8 cellular contexts compared by ENCODE assay signal in genomic region chr4:145097821-145098674, GRCh38. TPM values are rescaled to one million over a fixed set of nuclear protein-coding genes. Genes with fewer than 3 reads are reported as not detected.
DNase-seq lines count a peak whose midpoint lies in the region; ATAC-seq and TF ChIP-seq lines count a peak whose summit lies in the region.

TSS of gene ABCE1 (plus strand) at chr4:145098311. CDS start at chr4:145104413, 6,102 bp downstream.
TSS of gene ANAPC10 (minus strand) at chr4:145098196. CDS start at chr4:145096099, 2,097 bp downstream.

- peak; percentile 78 for ATAC-seq in GM18502 (IDR thresholded peaks at IDR 0.05; ENCODE audit: poor library complexity, unreplicated experiment)
- ATAC-seq in HG02970 (IDR thresholded peaks at IDR 0.05; ENCODE audit: low FRiP score, unreplicated experiment) = peak; percentile 83

- H3K36me3 ChIP-seq in right atrium auricular region (peaks cover 22% of the 10 kb centered on the region), uterus (no peaks in the 10 kb centered on the region)

- peak; percentile 72 for DNase-seq in NCI-H187 treated with DMSO at 0.1 percent for 48 hours (lab: John Stamatoyannopoulos, UW)
- DNase-seq in anterior cingulate cortex (lab: John Stamatoyannopoulos, UW) = peak; percentile 52 to 95 (median 88)
- peak; percentile 96 for DNase-seq in right atrium auricular region (ENCODE audit: low spot score)
- DNase-seq in pulmonary artery endothelial cell (ENCODE audit: low read depth, low spot score) = peak; percentile 96
- DNase-seq in uterus = peak; percentile 92 to 96

- intact Hi-C loops in T-helper 2 cell treated with Interferon-gamma antibody and Interleukin-4, amounts not matched to agents 100 ng/mL and 5 ng/mL, for 36 hours (cut with micrococcal nuclease) = loop anchor here (1.0 to 5.0 kb wide), 7 partner anchors 17 to 1585 kb away; partner anchors contain the start of genes MMAA, OTUD4, SMARCA5 and ZNF827
- intact Hi-C loops in uterus (cut with DNase I; ENCODE audit: low total_unique reads) = no loop called here

- TF ChIP-seq CTCF in right atrium auricular region (IDR thresholded peaks at IDR 0.05) = peak in 1 of 2 donors; percentile 58
- TF ChIP-seq CTCF in uterus (IDR thresholded peaks at IDR 0.05) = peak in 3 of 4 experiments; percentile 14 to 28 (median 14)

- H3K4me3 ChIP-seq in right atrium auricular region (peak within 1 kb of the TSS; percentile 58 to 73), uterus (peak within 1 kb of the TSS; percentile 72 to 85)

- TF ChIP-seq POLR2A in uterus (IDR thresholded peaks at IDR 0.05) = peak in 1 of 2 donors; percentile 61

- H3K27me3 ChIP-seq in right atrium auricular region (no peaks in the 10 kb centered on the region), uterus (no peaks in the 10 kb centered on the region)

- H3K9me3 ChIP-seq in right atrium auricular region (peaks cover 0 to 9% of the 10 kb centered on the region in 2 donors), uterus (no peaks in the 10 kb centered on the region)

- H3K4me1 ChIP-seq in right atrium auricular region = peaks cover 0 to 24% of the 10 kb centered on the region in 2 donors
- H3K4me1 ChIP-seq in uterus = peaks cover 5 to 7% of the 10 kb centered on the region in 2 donors

- H3K27ac ChIP-seq in right atrium auricular region (peak within 1 kb of the TSS; percentile 88 to 89), uterus (peak within 1 kb of the TSS; percentile 84 to 93)

RNA-seq across cellular contexts. Expression of gene ABCE1, which starts in this region (rescaled TPM):
- 95.9 and 96.9 TPM in 2 replicates for total RNA-seq in T-helper 2 cell treated with Interferon-gamma antibody and Interleukin-4, amounts not matched to agents 100 ng/mL and 5 ng/mL, for 36 hours
- total RNA-seq in right atrium auricular region (10 to 100 TPM; 36.2 to 43.9 TPM), pulmonary artery endothelial cell (199 and 264 TPM in 2 replicates), uterus (100 to 1,000 TPM in 1 of 4 donors, 10 to 100 TPM in 3; 53.2 to 135 (median 83.5) TPM)

RNA-seq across cellular contexts. Expression of gene ANAPC10, which starts in this region (rescaled TPM):
- 25.3 and 27.0 TPM in 2 replicates for total RNA-seq in T-helper 2 cell treated with Interferon-gamma antibody and Interleukin-4, amounts not matched to agents 100 ng/mL and 5 ng/mL, for 36 hours
- total RNA-seq in right atrium auricular region = 10 to 100 TPM; 15.4 to 20.3 TPM
- 24.6 and 25.5 TPM in 2 replicates for total RNA-seq in pulmonary artery endothelial cell
- total RNA-seq in uterus = 10 to 100 TPM; 13.1 to 59.0 (median 27.9) TPM

Comparison
In these comparisons a context has a peak if more than half of its experiments do, and no peak if none do; other contexts are left out.
1. Peak in every context shown above with its lines: DNase-seq, ATAC-seq, H3K4me3 ChIP-seq and H3K27ac ChIP-seq.